8 cellular contexts compared by ENCODE assay signal in the genomic region with DNA sequence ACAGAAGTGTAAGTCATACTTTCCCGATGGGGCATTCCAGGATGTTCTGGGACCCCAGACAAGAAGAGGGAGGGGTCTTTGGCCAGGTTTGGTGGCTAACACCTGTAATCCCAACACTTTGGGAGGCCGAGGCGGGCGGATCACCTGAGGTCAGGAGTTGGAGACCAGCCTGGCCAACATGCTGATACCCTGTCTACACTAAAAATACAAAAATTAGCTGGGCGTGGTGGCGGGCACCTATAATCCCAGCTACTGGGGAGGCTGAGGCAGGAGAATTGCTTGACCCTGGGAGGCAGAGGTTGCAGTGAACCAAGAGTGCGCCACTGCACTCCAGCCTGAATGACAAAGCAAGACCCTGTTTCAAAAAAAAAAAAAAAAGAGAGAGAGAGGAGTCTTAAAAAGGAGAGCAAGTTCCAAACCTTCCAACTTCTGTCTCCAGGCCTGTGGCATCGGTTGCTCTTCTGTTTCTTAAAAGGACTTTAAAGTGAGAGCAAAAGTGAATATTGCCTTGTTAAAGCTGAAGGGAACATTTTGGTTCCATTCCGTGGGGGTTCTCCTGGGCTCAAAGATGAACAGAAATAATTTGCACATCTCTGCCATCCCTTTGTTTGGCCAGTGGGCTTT.
DNase-seq lines count a peak whose midpoint lies in the region; ATAC-seq and TF ChIP-seq lines count a peak whose summit lies in the region.
"Not testable (repeated sequence)": the region's sequence is repeated elsewhere in the genome, so short reads cannot be mapped to it uniquely, and the experiment has no call there.

No MANE protein-coding gene starts in this region.

- intact Hi-C loops in left ventricle myocardium inferior (cut with micrococcal nuclease); sigmoid colon (cut with DNase I); thyroid gland (cut with DNase I): not testable (repeated sequence)

- not testable (repeated sequence) for H3K4me3 Mint-ChIP-seq in activated naive CD8-positive, alpha-beta T cell

- TF ChIP-seq CTCF in coronary artery (IDR thresholded peaks at IDR 0.05); left ventricle myocardium inferior (IDR thresholded peaks at IDR 0.05; ENCODE audit: borderline replicate concordance); sigmoid colon (IDR thresholded peaks at IDR 0.05); thyroid gland (IDR thresholded peaks at IDR 0.05): not testable (repeated sequence)

- 78 to 87% methylated on average over 9 of the region's 9 CpGs for WGBS in sigmoid colon, 2 donors
- WGBS in thyroid gland, 2 donors: 70 to 82% methylated on average over 9 of the region's 9 CpGs

- not testable (repeated sequence) for H3K27me3 Mint-ChIP-seq in activated naive CD8-positive, alpha-beta T cell

- not testable (repeated sequence) for H3K27me3 ChIP-seq in BLaER1 treated with 17β-estradiol and CSF1 and Interleukin-3, amounts not matched to agents 10 nM and 100 nM; left ventricle myocardium inferior (ENCODE audit: low read depth); muscle layer of duodenum (ENCODE audit: low read depth, low read length); sigmoid colon; thyroid gland

- H3K4me1 ChIP-seq in BLaER1 treated with 17β-estradiol and CSF1 and Interleukin-3, amounts not matched to agents 10 nM and 100 nM: peaks cover 3 to 42% (median 19%) of the 10 kb centered on the region in 10 experiments; a peak in 16 of 20 replicates
- peaks cover 68% of the 10 kb centered on the region for H3K4me1 ChIP-seq in left ventricle myocardium inferior
- H3K4me1 ChIP-seq in muscle layer of duodenum (ENCODE audit: control insufficient read depth in 1 of 2, insufficient read depth in 2 of 2, low read length in 2 of 2): peaks cover 9 to 15% of the 10 kb centered on the region in 2 donors
- peaks cover 0 to 65% (median 53%) of the 10 kb centered on the region in 4 donors for H3K4me1 ChIP-seq in sigmoid colon
- H3K4me1 ChIP-seq in thyroid gland: peaks cover 30 to 52% of the 10 kb centered on the region in 2 donors

- H3K9me3 ChIP-seq in BLaER1 treated with 17β-estradiol and CSF1 and Interleukin-3, amounts not matched to agents 10 nM and 100 nM (replicated peaks in 1 of 11); left ventricle myocardium inferior (replicated peaks); muscle layer of duodenum (ENCODE audit: control insufficient read depth in 1 of 2, low read length in 2 of 2); sigmoid colon; thyroid gland: not testable (repeated sequence)

- not testable (repeated sequence) for H3K4me1 Mint-ChIP-seq in activated naive CD8-positive, alpha-beta T cell (ENCODE audit: low read depth)

- peaks cover 69 to 95% (median 88%) of the 10 kb centered on the region in 11 experiments for H3K36me3 ChIP-seq in BLaER1 treated with 17β-estradiol and CSF1 and Interleukin-3, amounts not matched to agents 10 nM and 100 nM
- H3K36me3 ChIP-seq in left ventricle myocardium inferior: peaks cover 11% of the 10 kb centered on the region
- not testable (repeated sequence) for H3K36me3 ChIP-seq in muscle layer of duodenum (ENCODE audit: control insufficient read depth in 1 of 2, insufficient read depth in 2 of 2, low read length in 2 of 2); sigmoid colon; thyroid gland

- H3K36me3 Mint-ChIP-seq in activated naive CD8-positive, alpha-beta T cell: not testable (repeated sequence)

- peak in 1 of 4 donors; percentile 38 for TF ChIP-seq EP300 in sigmoid colon (IDR thresholded peaks at IDR 0.05)

- H3K9me3 Mint-ChIP-seq in activated naive CD8-positive, alpha-beta T cell (ENCODE audit: low read depth): not testable (repeated sequence)

- not testable (repeated sequence) for TF ChIP-seq POLR2A in sigmoid colon (IDR thresholded peaks at IDR 0.05); thyroid gland (IDR thresholded peaks at IDR 0.05)

- ATAC-seq in SK-N-SH treated with all-trans-retinoic acid at 6 μM for 48 hours: not testable (repeated sequence)

- peak overlapping the region in 8 of 11 experiments; percentile 4 to 46 (median 16); a peak in 6 of 22 replicates for H3K9ac ChIP-seq in BLaER1 treated with 17β-estradiol and CSF1 and Interleukin-3, amounts not matched to agents 10 nM and 100 nM

- peak overlapping the region; percentile 22 for H3K27ac Mint-ChIP-seq in activated naive CD8-positive, alpha-beta T cell

- H3K4me2 ChIP-seq in BLaER1 treated with 17β-estradiol and CSF1 and Interleukin-3, amounts not matched to agents 10 nM and 100 nM: peak overlapping the region in 6 of 11 experiments; percentile 12 to 40 (median 24); a peak in 7 of 22 replicates

- DNase-seq in coronary artery (ENCODE audit: low spot score); left ventricle myocardium inferior; sigmoid colon; thyroid gland: not testable (repeated sequence)

- not testable (repeated sequence) for H3K4me3 ChIP-seq in BLaER1 treated with 17β-estradiol and CSF1 and Interleukin-3, amounts not matched to agents 10 nM and 100 nM; thyroid gland (replicated peaks in 1 of 3)
- peak overlapping the region; percentile 28 for H3K4me3 ChIP-seq in coronary artery
- peak overlapping the region; percentile 46 for H3K4me3 ChIP-seq in left ventricle myocardium inferior
- peak overlapping the region; percentile 42 to 45 for H3K4me3 ChIP-seq in muscle layer of duodenum (ENCODE audit: low read depth in 1 of 2, low read length in 2 of 2)
- H3K4me3 ChIP-seq in sigmoid colon: peak overlapping the region in 3 of 4 donors; percentile 6 to 21 (median 13)

- H4K20me1 ChIP-seq in BLaER1 treated with 17β-estradiol and CSF1 and Interleukin-3, amounts not matched to agents 10 nM and 100 nM: peaks cover 0 to 24% (median 0%) of the 10 kb centered on the region in 11 experiments; a peak in 6 of 22 replicates

- H3K27ac ChIP-seq in BLaER1 treated with 17β-estradiol and CSF1 and Interleukin-3, amounts not matched to agents 10 nM and 100 nM: peak overlapping the region in 9 of 11 experiments; percentile 17 to 56 (median 41); a peak in 16 of 22 replicates
- peak overlapping the region; percentile 90 to 95 for H3K27ac ChIP-seq in coronary artery
- H3K27ac ChIP-seq in left ventricle myocardium inferior (replicated peaks): peak overlapping the region; percentile 84
- H3K27ac ChIP-seq in muscle layer of duodenum (ENCODE audit: low read length): peak overlapping the region; percentile 99
- peak overlapping the region; percentile 87 to 96 (median 90) for H3K27ac ChIP-seq in sigmoid colon
- peak overlapping the region; percentile 71 to 92 (median 89) for H3K27ac ChIP-seq in thyroid gland

TF ChIP-seq in SK-N-SH treated with all-trans-retinoic acid at 6 μM for 48 hours, 23 proteins besides CTCF, POLR2A, EP300 and RAD21:
- TF ChIP-seq GLIS3 (CRISPR knock-in tag; IDR thresholded peaks at IDR 0.05): 0 out of 2 replicates have a peak, but pooled peaks have one; percentile 12

Comparison
In these comparisons a context has a peak if more than half of its experiments do, and no peak if none do; other contexts are left out.
1. H3K27ac ChIP-seq: peak in every context shown above with its lines; median percentile 99 in muscle layer of duodenum; 92 in coronary artery; 90 in sigmoid colon; 89 in thyroid gland; 84 in left ventricle myocardium inferior; 41 in BLaER1 treated with 17β-estradiol and CSF1 and Interleukin-3, amounts not matched to agents 10 nM and 100 nM.